ENCODE assay signal across 36 cellular contexts in genomic region chr7:57300747-57301146, GRCh38.
DNase-seq lines count a peak whose midpoint lies in the region; ATAC-seq, FAIRE-seq and TF ChIP-seq lines count a peak whose summit lies in the region.
"Had no signal": no experiment of that assay in that cellular context is flagged by ENCODE, and none has a peak within 500 bp of the region (broad histone marks: within the 10 kb centered on the region; RNA-seq: fewer than 3 reads in every experiment).

No MANE protein-coding gene starts in this region.

- no peak overlapping the region for H2AK5ac ChIP-seq in IMR-90 (ENCODE audit: low read depth, low read length)

- H2BK5ac ChIP-seq in IMR-90 (ENCODE audit: low read depth, low read length, poor library complexity, severe bottlenecking), result no peak overlapping the region

- H3K36me3 Mint-ChIP-seq in Caco-2 (ENCODE audit: insufficient read depth, unreplicated experiment), result no peaks in the 10 kb centered on the region
- H3K36me3 Mint-ChIP-seq: CD14-positive monocyte; CD4-positive, alpha-beta memory T cell; CD4-positive, CD25-positive, alpha-beta regulatory T cell had no signal

- TF ChIP-seq POLR2A in HepG2 (IDR thresholded peaks at IDR 0.05; ENCODE audit: insufficient read depth in 1 of 2, low read depth in 2 of 2, low read length in 2 of 2), result no peak
- TF ChIP-seq POLR2A in right lobe of liver (IDR thresholded peaks at IDR 0.05), result no peak
- no peak for TF ChIP-seq POLR2A in A549 (IDR thresholded peaks at IDR 0.05; ENCODE audit: low read length)
- TF ChIP-seq POLR2A in IMR-90 (IDR thresholded peaks at IDR 0.05; ENCODE audit: low read depth, low read length), result no peak
- no peak for TF ChIP-seq POLR2A in K562 (conservative IDR thresholded peaks at IDR 0.05)

- H2AFZ ChIP-seq in HepG2 (ENCODE audit: low read length) (no peak overlapping the region), IMR-90 (replicated peaks; ENCODE audit: low read length, poor library complexity) (no peak overlapping the region), K562 (ENCODE audit: low read depth, low read length) (no peak overlapping the region)

- FAIRE-seq in HepG2 (lab: Jason Lieb, UNC) (no peak), A549 (lab: Jason Lieb, UNC) (no peak), K562 (lab: Jason Lieb, UNC) (no peak)
- FAIRE-seq: A204.1, D721Med, G401.6 had no signal

- no peaks in the 10 kb centered on the region for H3K9me1 ChIP-seq in IMR-90 (ENCODE audit: insufficient read depth, low read length)
- no peaks in the 10 kb centered on the region for H3K9me1 ChIP-seq in K562 (ENCODE audit: control insufficient read depth, insufficient read depth, low read length)

- no peak overlapping the region for H3K14ac ChIP-seq in IMR-90 (replicated peaks; ENCODE audit: low read depth, low read length)

- peaks cover 81% of the 10 kb centered on the region for H3K9me3 ChIP-seq in HepG2 (ENCODE audit: low read length)
- no peaks in the 10 kb centered on the region for H3K9me3 ChIP-seq in right lobe of liver
- no peaks in the 10 kb centered on the region; the same call in 2 of the 3 replicates for H3K9me3 ChIP-seq in A549
- H3K9me3 ChIP-seq in IMR-90 (ENCODE audit: control insufficient read depth, insufficient read depth, low read length), result peaks cover 15% of the 10 kb centered on the region
- 0 out of 2 replicates have a peak, but pooled peaks cover 1% of the 10 kb centered on the region for H3K9me3 ChIP-seq in K562 (replicated peaks; ENCODE audit: control insufficient read depth, insufficient read depth, low read depth, low read length)
- peaks cover 18% of the 10 kb centered on the region for H3K9me3 ChIP-seq in Caco-2
- H3K9me3 ChIP-seq: BE2C had no signal

- CTCF ChIA-PET in HepG2 (lab: Yijun Ruan, JAX; ENCODE audit: low intra/inter-chr PET ratio, low total read pairs), result no interaction called here
- CTCF ChIA-PET in A549 (lab: Yijun Ruan, JAX), result no interaction called here
- CTCF ChIA-PET in IMR-90 (lab: Yijun Ruan, JAX), result no interaction called here
- CTCF ChIA-PET in K562 (lab: Yijun Ruan, JAX; ENCODE audit: low intra/inter-chr PET ratio), result no interaction called here
- CTCF ChIA-PET in Caco-2 (lab: Charles Lee), result no interaction called here

- H2AK9ac ChIP-seq in IMR-90 (replicated peaks; ENCODE audit: low read depth, low read length, poor library complexity), result no peak overlapping the region

- intact Hi-C loops in HepG2 (cut with micrococcal nuclease; ENCODE audit: unreplicated experiment) (no loop called here), right lobe of liver (cut with DNase I) (no loop called here), IMR-90 (cut with micrococcal nuclease) (no loop called here), K562 (cut with micrococcal nuclease) (no loop called here), Caco-2 (cut with micrococcal nuclease; ENCODE audit: unreplicated experiment) (no loop called here)

- H3K4ac ChIP-seq in IMR-90 (ENCODE audit: low read depth, low read length), result no peak overlapping the region

- no peak overlapping the region for H2BK120ac ChIP-seq in IMR-90 (ENCODE audit: low read depth, low read length)

- no peaks in the 10 kb centered on the region for H3K36me3 ChIP-seq in HepG2 (replicated peaks in 1 of 2; ENCODE audit: control insufficient read depth in 1 of 2, insufficient read depth in 2 of 2, low read length in 2 of 2)
- no peaks in the 10 kb centered on the region for H3K36me3 ChIP-seq in right lobe of liver
- H3K36me3 ChIP-seq in IMR-90 (ENCODE audit: control insufficient read depth, insufficient read depth, low read length), result no peaks in the 10 kb centered on the region
- H3K36me3 ChIP-seq in K562 (ENCODE audit: control insufficient read depth, insufficient read depth, low read length), result no peaks in the 10 kb centered on the region
- no peaks in the 10 kb centered on the region for H3K36me3 ChIP-seq in Caco-2 (ENCODE audit: control insufficient read depth, insufficient read depth, low read length)
- H3K36me3 ChIP-seq: BE2C; BLaER1; BLaER1 treated with 17β-estradiol and CSF1 and Interleukin-3, amounts not matched to agents 10 nM and 100 nM had no signal

- H4K5ac ChIP-seq in IMR-90 (ENCODE audit: low read depth, low read length), result no peak overlapping the region

- no peak overlapping the region for H2BK15ac ChIP-seq in IMR-90 (ENCODE audit: low read depth, low read length)

- dilution Hi-C loops in IMR-90 (cut with HindIII; ENCODE audit: low sequenced_read_pairs, unreplicated experiment), result no loop called here

- H3K4me3 ChIP-seq in HepG2 (replicated peaks in 1 of 3; ENCODE audit: insufficient read depth in 1 of 3, low read depth in 2 of 3, low read length in 3 of 3) (no peak overlapping the region), right lobe of liver (no peak overlapping the region), A549 (no peak overlapping the region), IMR-90 (ENCODE audit: insufficient read depth, low read depth, low read length) (no peak overlapping the region), K562 (no peak overlapping the region), Caco-2 (ENCODE audit: low read depth, low read length) (no peak overlapping the region)
- H3K4me3 ChIP-seq: BLaER1; BLaER1 treated with 17β-estradiol and CSF1 and Interleukin-3, amounts not matched to agents 10 nM and 100 nM had no signal

- no peak overlapping the region for H4K91ac ChIP-seq in IMR-90 (ENCODE audit: insufficient read depth, low read depth, low read length)

- no peak overlapping the region for H3K18ac ChIP-seq in IMR-90 (ENCODE audit: low read depth, low read length)

- H3K23ac ChIP-seq in IMR-90 (ENCODE audit: low read depth, low read length), result no peak overlapping the region

- H3K27me3 ChIP-seq in HepG2 (ENCODE audit: control insufficient read depth in 1 of 2, insufficient read depth in 2 of 2, low read length in 2 of 2), result no peaks in the 10 kb centered on the region
- no peaks in the 10 kb centered on the region for H3K27me3 ChIP-seq in right lobe of liver
- no peaks in the 10 kb centered on the region for H3K27me3 ChIP-seq in IMR-90 (ENCODE audit: control insufficient read depth, insufficient read depth, low read length)
- H3K27me3 ChIP-seq in K562 (ENCODE audit: control insufficient read depth in 2 of 2, insufficient read depth in 2 of 2, low read length in 2 of 2), result no peaks in the 10 kb centered on the region
- no peaks in the 10 kb centered on the region for H3K27me3 ChIP-seq in Caco-2 (replicated peaks; ENCODE audit: control insufficient read depth, insufficient read depth, low read length)
- H3K27me3 ChIP-seq: BE2C; BLaER1; BLaER1 treated with 17β-estradiol and CSF1 and Interleukin-3, amounts not matched to agents 10 nM and 100 nM had no signal

- no peak overlapping the region for H3K4me2 ChIP-seq in HepG2 (ENCODE audit: low read depth, low read length)
- H3K4me2 ChIP-seq in A549, result no peak overlapping the region
- H3K4me2 ChIP-seq in IMR-90 (ENCODE audit: low read depth, low read length), result no peak overlapping the region
- no peak overlapping the region for H3K4me2 ChIP-seq in K562 (ENCODE audit: insufficient read depth, low read length)
- H3K4me2 ChIP-seq: BLaER1; BLaER1 treated with 17β-estradiol and CSF1 and Interleukin-3, amounts not matched to agents 10 nM and 100 nM had no signal

- DNase-seq in HepG2 (ENCODE audit: low spot score), result no peak
- no peak for DNase-seq in right lobe of liver
- DNase-seq in A549 (ENCODE audit: low read depth in 1 of 2, low spot score in 1 of 2), result no peak
- DNase-seq in IMR-90, result no peak
- no peak for DNase-seq in K562 (ENCODE audit: extremely low read depth in 1 of 4, low spot score in 3 of 4)
- DNase-seq in glomerular visceral epithelial cell (ENCODE audit: extremely low spot score), result no peak
- no peak for DNase-seq in DMS114 treated with DMSO at 0.1 percent for 48 hours (lab: John Stamatoyannopoulos, UW; ENCODE audit: unreplicated experiment)
- DNase-seq in Caco-2, result no peak
- DNase-seq: 8988T; ACHN; AML-193; BE2C; C1 segment of cervical spinal cord; Calu3; CD4-positive, alpha-beta memory T cell; CD4-positive, alpha-beta T cell; CD4-positive, CD25-positive, alpha-beta regulatory T cell; CD8-positive, alpha-beta memory T cell; CD8-positive, alpha-beta T cell; COR-L47; DMS 273 treated with DMSO at 0.1 percent for 48 hours; DMS153; DMS53; DMS79; DMS79 treated with DMSO at 0.1 percent for 48 hours; DND-41; EL had no signal

- no peak overlapping the region for H3K9ac ChIP-seq in HepG2 (ENCODE audit: insufficient read depth, low read depth, low read length)
- H3K9ac ChIP-seq in IMR-90 (ENCODE audit: low read depth, low read length), result no peak overlapping the region
- H3K9ac ChIP-seq in K562 (ENCODE audit: insufficient read depth in 1 of 2, low read depth in 2 of 2, low read length in 2 of 2), result no peak overlapping the region
- H3K9ac ChIP-seq: BLaER1; BLaER1 treated with 17β-estradiol and CSF1 and Interleukin-3, amounts not matched to agents 10 nM and 100 nM had no signal

- in situ Hi-C loops in HepG2 (cut with HindIII; ENCODE audit: extremely low pct_ligation_motif_present, low pct_unique_long_range_greater_than_20kb) (no loop called here), IMR-90 (cut with MboI; ENCODE audit: low sequenced_read_pairs) (no loop called here), K562 (cut with MboI) (no loop called here)

- no peak for TF ChIP-seq EP300 in HepG2 (IDR thresholded peaks at IDR 0.05; ENCODE audit: low read depth in 2 of 2, low read length in 2 of 2)
- no peak for TF ChIP-seq EP300 in HepG2 (CRISPR knock-in tag; IDR thresholded peaks at IDR 0.05; ENCODE audit: borderline replicate concordance)
- TF ChIP-seq EP300 in A549 (IDR thresholded peaks at IDR 0.05), result no peak
- no peak for TF ChIP-seq EP300 in K562 (IDR thresholded peaks at IDR 0.05; ENCODE audit: low read length)

- no peak overlapping the region for H3K27ac Mint-ChIP-seq in Caco-2 (ENCODE audit: unreplicated experiment)
- H3K27ac Mint-ChIP-seq: B cell; CD14-positive monocyte; CD4-positive, alpha-beta memory T cell; CD4-positive, alpha-beta T cell; CD4-positive, CD25-positive, alpha-beta regulatory T cell; CD8-positive, alpha-beta memory T cell; CD8-positive, alpha-beta T cell had no signal

- H3K79me2 ChIP-seq in HepG2 (ENCODE audit: insufficient read depth, low read length) (no peaks in the 10 kb centered on the region), K562 (ENCODE audit: control insufficient read depth, insufficient read depth, low read length) (no peaks in the 10 kb centered on the region)

- H3K4me3 Mint-ChIP-seq in Caco-2 (ENCODE audit: unreplicated experiment), result no peak overlapping the region
- H3K4me3 Mint-ChIP-seq: B cell; CD14-positive monocyte; CD4-positive, alpha-beta memory T cell; CD4-positive, alpha-beta T cell; CD4-positive, CD25-positive, alpha-beta regulatory T cell; CD8-positive, alpha-beta memory T cell; CD8-positive, alpha-beta T cell had no signal

- H4K8ac ChIP-seq in IMR-90 (ENCODE audit: low read depth in 2 of 2, low read length in 2 of 2), result no peak overlapping the region

- no peak for ATAC-seq in HepG2
- no peak for ATAC-seq in right lobe of liver
- ATAC-seq in A549, result no peak
- ATAC-seq in IMR-90 (ENCODE audit: low read depth), result no peak
- ATAC-seq in K562, result no peak
- ATAC-seq: CD8-positive, alpha-beta T cell had no signal

- WGBS in HepG2 (ENCODE audit: low lambda C conversion rate), result 42% methylated on average over 4 of the region's 4 CpGs
- 51% methylated on average over 4 of the region's 4 CpGs for WGBS in right lobe of liver (ENCODE audit: insufficient coverage, low coverage, low lambda C conversion rate, missing lambda C conversion rate)
- WGBS in A549 (ENCODE audit: missing lambda C conversion rate), result 23% methylated on average over 4 of the region's 4 CpGs
- no CpG with 5 or more reads among the region's 4 CpGs for WGBS in IMR-90 (ENCODE audit: extremely low coverage in 2 of 2, insufficient read length in 1 of 2), 2 experiments
- WGBS in K562 (ENCODE audit: insufficient coverage, low coverage, missing lambda C conversion rate), result 3% methylated on average over 4 of the region's 4 CpGs

- H3K79me1 ChIP-seq in IMR-90 (ENCODE audit: low read depth in 1 of 2, low read length in 2 of 2), result no peaks in the 10 kb centered on the region

- H4K20me1 ChIP-seq in HepG2 (ENCODE audit: insufficient read depth, low read length), result no peaks in the 10 kb centered on the region
- H4K20me1 ChIP-seq in IMR-90 (ENCODE audit: insufficient read depth, low read length), result no peaks in the 10 kb centered on the region
- H4K20me1 ChIP-seq in K562 (replicated peaks; ENCODE audit: control insufficient read depth, insufficient read depth, low read length), result no peaks in the 10 kb centered on the region
- H4K20me1 ChIP-seq: BLaER1; BLaER1 treated with 17β-estradiol and CSF1 and Interleukin-3, amounts not matched to agents 10 nM and 100 nM had no signal

- no peak overlapping the region for H3K56ac ChIP-seq in IMR-90 (ENCODE audit: extremely low read depth, insufficient read depth, low read length)

- H3K27ac ChIP-seq in HepG2 (ENCODE audit: extremely low read length, insufficient read depth, low read length), result no peak overlapping the region
- no peak overlapping the region for H3K27ac ChIP-seq in right lobe of liver
- H3K27ac ChIP-seq in A549, result no peak overlapping the region
- no peak overlapping the region for H3K27ac ChIP-seq in IMR-90 (ENCODE audit: insufficient read depth, low read length)
- H3K27ac ChIP-seq in K562 (ENCODE audit: extremely low read depth, low read depth, low read length), result no peak overlapping the region
- H3K27ac ChIP-seq: 22Rv1; BLaER1; BLaER1 treated with 17β-estradiol and CSF1 and Interleukin-3, amounts not matched to agents 10 nM and 100 nM; C4-2B had no signal

- TF ChIP-seq RAD21 in HepG2 (CRISPR knock-in tag; IDR thresholded peaks at IDR 0.05), result no peak
- no peak for TF ChIP-seq RAD21 in A549 (conservative IDR thresholded peaks at IDR 0.05 in 1 of 2, IDR thresholded peaks at IDR 0.05 in 1 of 2)
- no peak for TF ChIP-seq RAD21 in IMR-90 (IDR thresholded peaks at IDR 0.05; ENCODE audit: low read length)
- no peak for TF ChIP-seq RAD21 in K562 (CRISPR knock-in tag; conservative IDR thresholded peaks at IDR 0.05 in 1 of 2, IDR thresholded peaks at IDR 0.05 in 1 of 2)

- no peaks in the 10 kb centered on the region for H3K4me1 Mint-ChIP-seq in Caco-2 (ENCODE audit: low read depth, unreplicated experiment)
- H3K4me1 Mint-ChIP-seq: B cell; CD14-positive monocyte; CD4-positive, alpha-beta memory T cell; CD4-positive, CD25-positive, alpha-beta regulatory T cell; CD8-positive, alpha-beta memory T cell had no signal

- no peak overlapping the region for H2BK20ac ChIP-seq in IMR-90 (ENCODE audit: low read depth, low read length)

- BruUV-seq in HepG2 (replicated peaks; lab: Mats Ljungman, UMichigan), result no TSS peak
- no TSS peak for BruUV-seq in IMR-90 (replicated peaks; lab: Mats Ljungman, UMichigan)
- no TSS peak for BruUV-seq in K562 (replicated peaks; lab: Mats Ljungman, UMichigan)
- no TSS peak for BruUV-seq in Caco-2 (replicated peaks; lab: Mats Ljungman, UMichigan)

- H3K4me1 ChIP-seq in HepG2 (ENCODE audit: insufficient read depth, low read length), result no peaks in the 10 kb centered on the region
- H3K4me1 ChIP-seq in right lobe of liver, result no peaks in the 10 kb centered on the region
- H3K4me1 ChIP-seq in A549, result no peaks in the 10 kb centered on the region
- H3K4me1 ChIP-seq in IMR-90 (ENCODE audit: control insufficient read depth, insufficient read depth, low read length), result no peaks in the 10 kb centered on the region
- H3K4me1 ChIP-seq in K562 (replicated peaks in 1 of 2; ENCODE audit: control insufficient read depth in 2 of 2, insufficient read depth in 2 of 2, low read length in 2 of 2), result no peaks in the 10 kb centered on the region
- H3K4me1 ChIP-seq in Caco-2, result no peaks in the 10 kb centered on the region
- H3K4me1 ChIP-seq: BE2C had no signal

- POLR2A ChIA-PET in HepG2 (lab: Yijun Ruan, JAX) (no interaction called here), A549 (lab: Yijun Ruan, JAX) (no interaction called here), IMR-90 (lab: Charles Lee; ENCODE audit: unreplicated experiment) (no interaction called here), K562 (lab: Yijun Ruan, JAX) (no interaction called here), Caco-2 (lab: Charles Lee) (no interaction called here)

- peaks cover 7% of the 10 kb centered on the region for H3K9me3 Mint-ChIP-seq in Caco-2 (ENCODE audit: unreplicated experiment)

- TF ChIP-seq CTCF in HepG2 (CRISPR knock-in tag; IDR thresholded peaks at IDR 0.05) (no peak), right lobe of liver (IDR thresholded peaks at IDR 0.05) (no peak), A549 (IDR thresholded peaks at IDR 0.05) (no peak), IMR-90 (conservative IDR thresholded peaks at IDR 0.05; ENCODE audit: low read depth, low read length) (no peak), K562 (IDR thresholded peaks at IDR 0.05 in 2 of 3, conservative IDR thresholded peaks at IDR 0.05 in 1 of 3; ENCODE audit: insufficient read depth in 2 of 3, low read depth in 1 of 3, low read length in 3 of 3) (no peak), Caco-2 (IDR thresholded peaks at IDR 0.05; ENCODE audit: insufficient read depth in 1 of 2, low read depth in 1 of 2, low read length in 1 of 2, severe bottlenecking in 1 of 2, unreplicated experiment in 1 of 2) (no peak)

- H3K27me3 Mint-ChIP-seq in Caco-2 (ENCODE audit: insufficient read depth, unreplicated experiment), result no peaks in the 10 kb centered on the region
- H3K27me3 Mint-ChIP-seq: B cell; CD4-positive, alpha-beta memory T cell; CD4-positive, alpha-beta T cell; CD8-positive, alpha-beta memory T cell had no signal

Comparison
In these comparisons a context has a peak if more than half of its experiments do, and no peak if none do; other contexts are left out.
1. Of the 241 proteins assayed by ChIP-seq in both HepG2 and K562: peak only in HepG2: MAFF; only in K562: MAFG; in both: MAFK; in neither: 238.